Comparison of ENCODE assay signal across 9 cellular contexts in the genomic region with DNA sequence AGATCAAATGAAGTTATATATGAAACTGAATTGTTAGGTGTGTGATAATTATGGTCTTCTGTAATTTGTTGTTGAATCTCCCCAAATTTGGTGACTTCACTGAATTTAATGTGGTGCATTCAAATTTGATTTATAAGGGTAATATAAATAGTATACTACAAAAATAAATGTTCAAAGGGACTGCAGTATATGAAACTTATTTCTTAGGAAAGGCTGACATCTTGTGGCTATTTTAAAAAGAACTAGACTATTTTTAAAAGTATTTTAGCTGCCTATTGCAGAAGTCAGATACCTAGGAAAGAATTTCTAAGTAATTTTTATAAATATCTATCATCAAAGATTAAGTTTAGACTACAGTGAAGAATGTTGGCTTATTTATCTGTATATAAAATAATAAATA.
DNase-seq lines count a peak whose midpoint lies in the region; ATAC-seq and TF ChIP-seq lines count a peak whose summit lies in the region.
"Had no signal": no experiment of that assay in that cellular context is flagged by ENCODE, and none has a peak within 500 bp of the region (broad histone marks: within the 10 kb centered on the region; RNA-seq: fewer than 3 reads in every experiment).

No MANE protein-coding gene starts in this region.

- H3K27me3 ChIP-seq in OCI-LY1 (ENCODE audit: insufficient read depth, low read length) (no peaks in the 10 kb centered on the region), tibial artery (no peaks in the 10 kb centered on the region)

- no peak overlapping the region for H3K4me3 ChIP-seq in OCI-LY1 (ENCODE audit: low read depth, low read length, poor library complexity, severe bottlenecking)
- H3K4me3 ChIP-seq in fibroblast of pulmonary artery (replicated peaks; ENCODE audit: low read depth, low read length) = no peak overlapping the region
- H3K4me3 ChIP-seq in tibial artery = no peak overlapping the region

- peak; percentile 13 for TF ChIP-seq CTCF in AG09319 (IDR thresholded peaks at IDR 0.05; ENCODE audit: low read depth, low read length)
- peak; percentile 37; the same call in 1 of the 2 replicates for TF ChIP-seq CTCF in OCI-LY1 (IDR thresholded peaks at IDR 0.05; ENCODE audit: low read length)
- peak; percentile 16 for TF ChIP-seq CTCF in fibroblast of pulmonary artery (IDR thresholded peaks at IDR 0.05; ENCODE audit: low read length, missing control alignments)
- peak; percentile 15 to 48 for TF ChIP-seq CTCF in tibial artery (IDR thresholded peaks at IDR 0.05)

- no peak overlapping the region for H2AFZ ChIP-seq in OCI-LY1 (ENCODE audit: low read length)

- no peaks in the 10 kb centered on the region for H3K36me3 ChIP-seq in OCI-LY1 (ENCODE audit: insufficient read depth, low read length)
- no peaks in the 10 kb centered on the region for H3K36me3 ChIP-seq in tibial artery

- intact Hi-C loops in tibial artery (cut with DNase I; ENCODE audit: low total_unique reads) = no loop called here

- no peaks in the 10 kb centered on the region for H3F3A ChIP-seq in OCI-LY1 (ENCODE audit: insufficient read depth, low read length)

- no peaks in the 10 kb centered on the region for H3K4me1 ChIP-seq in OCI-LY1 (ENCODE audit: insufficient read depth, low read length, severe bottlenecking)
- no peaks in the 10 kb centered on the region for H3K4me1 ChIP-seq in tibial artery

- no peaks in the 10 kb centered on the region for H4K20me1 ChIP-seq in OCI-LY1 (ENCODE audit: insufficient read depth, low read length)

- H3K79me2 ChIP-seq in OCI-LY1 (ENCODE audit: insufficient read depth, low read length) = no peaks in the 10 kb centered on the region

- H3K9ac ChIP-seq in OCI-LY1 (ENCODE audit: low read length) = no peak overlapping the region

- peak; percentile 51 for ATAC-seq in GM18907 (IDR thresholded peaks at IDR 0.05; ENCODE audit: unreplicated experiment)

- H3K4me2 ChIP-seq in OCI-LY1 (ENCODE audit: low read length) = no peak overlapping the region

- H3K9me3 ChIP-seq in OCI-LY1 (ENCODE audit: low read length) = no peaks in the 10 kb centered on the region
- no peaks in the 10 kb centered on the region for H3K9me3 ChIP-seq in tibial artery

- DNase-seq in AG09319 (ENCODE audit: extremely low read depth, low read depth) (no peak), fibroblast of pulmonary artery (ENCODE audit: low read depth) (peak; percentile 62), tibial artery (no peak), NCI-H2029 (lab: John Stamatoyannopoulos, UW) (no peak), hypothalamus (lab: John Stamatoyannopoulos, UW) (no peak), SHP77 treated with DMSO at 0.1 percent for 48 hours (lab: John Stamatoyannopoulos, UW) (no peak)
- DNase-seq: activated naive CD8-positive, alpha-beta T cell treated with anti-CD3 and anti-CD28 coated beads, Interleukin-2, amount 10 ng/mL, durations not matched to agents 7 days and 5 days had no signal

- no peaks in the 10 kb centered on the region for H3K9me2 ChIP-seq in OCI-LY1 (ENCODE audit: low read depth, low read length)

- H3K27ac ChIP-seq in OCI-LY1 (ENCODE audit: low read depth, low read length, poor library complexity, severe bottlenecking) (no peak overlapping the region), tibial artery (no peak overlapping the region)
